ENCODE assay signal across 8 cellular contexts in genomic region chr17:1736348-1737281, GRCh38. TPM values are rescaled to one million over a fixed set of nuclear protein-coding genes. Genes with fewer than 3 reads are reported as not detected.
A peak's percentile ranks its signal among the peaks of the same experiment; 100 is the strongest.
DNase-seq lines count a peak whose midpoint lies in the region; ATAC-seq and TF ChIP-seq lines count a peak whose summit lies in the region.

No MANE protein-coding gene starts in this region.

- no peaks in the 10 kb centered on the region for H3K79me2 ChIP-seq in PC-9 (ENCODE audit: low read depth)

- peaks cover 8% of the 10 kb centered on the region for H3K9me3 Mint-ChIP-seq in endodermal cell

- TF ChIP-seq CTCF in endodermal cell (conservative IDR thresholded peaks at IDR 0.05) (no peak), ovary (IDR thresholded peaks at IDR 0.05) (no peak), PC-9 (conservative IDR thresholded peaks at IDR 0.05) (no peak)

- H3K9me3 ChIP-seq in endodermal cell (ENCODE audit: control insufficient read depth, low read length), result no peaks in the 10 kb centered on the region
- H3K9me3 ChIP-seq in ovary, result no peaks in the 10 kb centered on the region
- no peaks in the 10 kb centered on the region for H3K9me3 ChIP-seq in PC-9 (ENCODE audit: insufficient read depth, low read depth)

- POLR2A ChIA-PET in PC-9 (lab: Charles Lee; ENCODE audit: unreplicated experiment), result interaction anchor here (0.5 kb wide), 1 partner anchor 33 kb away, joined by 4 read pairs; no protein-coding TSS in a partner anchor

- H3K9ac ChIP-seq in endodermal cell (ENCODE audit: extremely low read depth, low read length, poor library complexity, severe bottlenecking), result no peak overlapping the region

- H3K4me1 Mint-ChIP-seq in endodermal cell, result peaks cover 4% of the 10 kb centered on the region

- no peak overlapping the region for H3K4me2 ChIP-seq in PC-9

- no peaks in the 10 kb centered on the region for H3K9me2 ChIP-seq in PC-9 (ENCODE audit: insufficient read depth)

- DNase-seq in RPMI7951 (ENCODE audit: low read depth), result peak; percentile 60
- no peak for DNase-seq in endodermal cell
- peak; percentile 75 to 88 (median 85) for DNase-seq in ovary
- DNase-seq in activated CD4-positive, CD25-positive, alpha-beta regulatory T cell (lab: John Stamatoyannopoulos, UW), result no peak
- no peak for DNase-seq in D341Med (ENCODE audit: low spot score)
- DNase-seq in PC-9, result no peak

- H3K4me3 ChIP-seq in endodermal cell (ENCODE audit: low read length) (no peak overlapping the region), ovary (no peak overlapping the region), PC-9 (no peak overlapping the region)

- intact Hi-C loops in ovary (cut with DNase I) (no loop called here), PC-9 (cut with micrococcal nuclease; ENCODE audit: unreplicated experiment) (no loop called here)

- H3K27ac ChIP-seq in endodermal cell (ENCODE audit: low read depth, low read length) (peak overlapping the region; percentile 17), ovary (peak overlapping the region; percentile 70 to 73), PC-9 (no peak overlapping the region)

- no peaks in the 10 kb centered on the region for H3K27me3 Mint-ChIP-seq in endodermal cell (ENCODE audit: insufficient read depth)

- H4K20me1 ChIP-seq in PC-9 (ENCODE audit: insufficient read depth), result no peaks in the 10 kb centered on the region

- no peaks in the 10 kb centered on the region for H3K27me3 ChIP-seq in endodermal cell (ENCODE audit: control insufficient read depth, insufficient read depth, low read length, poor library complexity, severe bottlenecking)
- no peaks in the 10 kb centered on the region for H3K27me3 ChIP-seq in ovary
- H3K27me3 ChIP-seq in PC-9 (ENCODE audit: insufficient read depth, low read depth), result no peaks in the 10 kb centered on the region

- BruUV-seq in PC-9 (replicated peaks; lab: Mats Ljungman, UMichigan), result no TSS peak

- CTCF ChIA-PET in PC-9 (lab: Charles Lee), result no interaction called here

- H3F3A ChIP-seq in PC-9 (ENCODE audit: insufficient read depth, low read depth), result no peaks in the 10 kb centered on the region

- 80 to 85% methylated on average over 16 to 25 of the region's 25 CpGs for WGBS in endodermal cell (ENCODE audit: insufficient coverage in 1 of 2, insufficient read length in 1 of 2), 2 experiments
- WGBS in ovary, 3 donors, result 25 to 31% (median 25%) methylated on average over 19 to 25 of the region's 25 CpGs

- H3K36me3 Mint-ChIP-seq in endodermal cell (ENCODE audit: low read depth), result peaks cover 23% of the 10 kb centered on the region

- H3K4me3 Mint-ChIP-seq in endodermal cell, result no peak overlapping the region

- H3K36me3 ChIP-seq in endodermal cell (ENCODE audit: control insufficient read depth, insufficient read depth, low read length) (peaks cover 4% of the 10 kb centered on the region), ovary (no peaks in the 10 kb centered on the region), PC-9 (ENCODE audit: low read depth) (no peaks in the 10 kb centered on the region)

- TF ChIP-seq POLR2A in GM19099 (IDR thresholded peaks at IDR 0.05; ENCODE audit: extremely low read depth, insufficient read length, low read depth) (peak; percentile 16), ovary (IDR thresholded peaks at IDR 0.05) (no peak)

- H3K27ac Mint-ChIP-seq in endodermal cell, result no peak overlapping the region

- ATAC-seq in HG02852 (IDR thresholded peaks at IDR 0.05; ENCODE audit: unreplicated experiment), result no peak

- no peak overlapping the region for H2AFZ ChIP-seq in PC-9

- H3K4me1 ChIP-seq in endodermal cell (ENCODE audit: control insufficient read depth, insufficient read depth, low read length) (no peaks in the 10 kb centered on the region), ovary (ENCODE audit: insufficient read depth) (peaks cover 20% of the 10 kb centered on the region), PC-9 (replicated peaks; ENCODE audit: insufficient read depth) (no peaks in the 10 kb centered on the region)

- no peak for TF ChIP-seq EP300 in ovary (IDR thresholded peaks at IDR 0.05)

RNA-seq across cellular contexts. Expression of gene SERPINF2, which starts 6.1 kb away (rescaled TPM):
- total RNA-seq in RPMI7951 (2014; rRNA removed; shearing (Covaris generic)), result under 0.01 and 0.24 TPM in 2 replicates
- 1 to 10 TPM in 1 of 2 donors, under 1 TPM in 1; 0.86 to 1.8 TPM for total RNA-seq in endodermal cell
- 0.50 TPM for polyA plus RNA-seq in endodermal cell (2013, experiment 1 of 2)
- 0.41 TPM for polyA plus RNA-seq in endodermal cell (2013, experiment 2 of 2)
- total RNA-seq in ovary, result 10 to 100 TPM in 3 of 7 donors, 1 to 10 TPM in 4; 2.6 to 45.2 (median 4.5) TPM
- polyA plus RNA-seq in ovary, result 1 to 10 TPM; 1.7 to 9.4 TPM
- 9.5 and 10.5 TPM in 2 replicates for total RNA-seq in PC-9 (2021)

RNA-seq across cellular contexts. Expression of gene WDR81, which starts 12.1 kb away (rescaled TPM):
- 5.3 and 8.2 TPM in 2 replicates for total RNA-seq in RPMI7951 (2014; rRNA removed; shearing (Covaris generic))
- total RNA-seq in endodermal cell, result 10 to 100 TPM; 13.4 to 17.9 TPM
- 8.0 TPM for polyA plus RNA-seq in endodermal cell (2013, experiment 1 of 2)
- 6.0 TPM for polyA plus RNA-seq in endodermal cell (2013, experiment 2 of 2)
- 10 to 100 TPM; 26.7 to 59.4 (median 36.2) TPM for total RNA-seq in ovary
- polyA plus RNA-seq in ovary, result 10 to 100 TPM in 1 of 2 donors, 1 to 10 TPM in 1; 1.3 to 41.0 TPM
- 20.2 and 20.5 TPM in 2 replicates for total RNA-seq in PC-9 (2021)

RNA-seq across cellular contexts. Expression of gene SERPINF1, which starts 25.2 kb away (rescaled TPM):
- total RNA-seq in RPMI7951 (2014; rRNA removed; shearing (Covaris generic)), result 127 and 150 TPM in 2 replicates
- 10 to 100 TPM; 39.7 to 64.1 TPM for total RNA-seq in endodermal cell
- 36.7 TPM for polyA plus RNA-seq in endodermal cell (2013, experiment 1 of 2)
- 33.9 TPM for polyA plus RNA-seq in endodermal cell (2013, experiment 2 of 2)
- 100 to 1,000 TPM; 342 to 965 (median 417) TPM for total RNA-seq in ovary
- 100 to 1,000 TPM; 439 to 670 TPM for polyA plus RNA-seq in ovary
- total RNA-seq in PC-9 (2021), result 0.57 and 0.75 TPM in 2 replicates

RNA-seq across cellular contexts. Expression of gene TLCD2, which starts 26.4 kb away (rescaled TPM):
- total RNA-seq in RPMI7951 (2014; rRNA removed; shearing (Covaris generic)), result 0.39 and 0.48 TPM in 2 replicates
- 1 to 10 TPM in 1 of 2 donors, under 1 TPM in 1; 0.84 to 1.8 TPM for total RNA-seq in endodermal cell
- 0.93 TPM for polyA plus RNA-seq in endodermal cell (2013, experiment 1 of 2)
- 0.99 TPM for polyA plus RNA-seq in endodermal cell (2013, experiment 2 of 2)
- 1 to 10 TPM; 1.5 to 9.1 (median 5.6) TPM for total RNA-seq in ovary
- polyA plus RNA-seq in ovary, result 1 to 10 TPM; 2.0 to 5.7 TPM
- total RNA-seq in PC-9 (2021), result 6.1 and 6.7 TPM in 2 replicates

RNA-seq across cellular contexts. Expression of gene PRPF8, which starts 51.9 kb away (rescaled TPM):
- 65.7 and 69.7 TPM in 2 replicates for total RNA-seq in RPMI7951 (2014; rRNA removed; shearing (Covaris generic))
- total RNA-seq in endodermal cell, result 100 to 1,000 TPM; 298 to 375 TPM
- polyA plus RNA-seq in endodermal cell (2013, experiment 1 of 2), result 230 TPM
- polyA plus RNA-seq in endodermal cell (2013, experiment 2 of 2), result 223 TPM
- total RNA-seq in ovary, result 100 to 1,000 TPM; 146 to 379 (median 290) TPM
- polyA plus RNA-seq in ovary, result 100 to 1,000 TPM; 150 to 186 TPM
- 437 and 496 TPM in 2 replicates for total RNA-seq in PC-9 (2021)

Comparison
In these comparisons a context has a peak if more than half of its experiments do, and no peak if none do; other contexts are left out.
1. DNase-seq: peak in RPMI7951 (single experiment) and ovary (5 of 5); none in endodermal cell (single experiment), activated CD4-positive, CD25-positive, alpha-beta regulatory T cell (0 of 4), D341Med (single experiment) and PC-9 (0 of 2).
2. RNA of gene SERPINF1, which starts 25.2 kb away (total RNA-seq): 342 to 965 TPM in ovary, 127 to 150 TPM in RPMI7951 and 39.7 to 64.1 TPM in endodermal cell; 0.57 to 0.75 TPM in PC-9; every median in the first group is over 10 times any median in the second.